14 cellular contexts compared by ENCODE assay signal in genomic region chr13:20044086-20044485, GRCh38.
"Had no signal": no experiment of that assay in that cellular context is flagged by ENCODE, and none has a peak within 500 bp of the region (broad histone marks: within the 10 kb centered on the region; RNA-seq: fewer than 3 reads in every experiment).

No MANE protein-coding gene starts in this region.

- H3K9me3 Mint-ChIP-seq: natural killer cell treated with Interleukin-12 subunit alpha and Interleukin-12 subunit beta and Interleukin-15 and Interleukin-18, amount 100 ng/mL, for 72 hours had no signal

- ATAC-seq: activated CD8-positive, alpha-beta memory T cell treated with anti-CD3 and anti-CD28 coated beads, Interleukin-2, amount 10 ng/mL, durations not matched to agents 7 days and 5 days had no signal

- H3K4me3 ChIP-seq: prostate gland, right lobe of liver, smooth muscle cell, transverse colon had no signal

- H3K4me2 ChIP-seq: smooth muscle cell had no signal

- H3K27ac ChIP-seq: prostate gland, right lobe of liver, transverse colon had no signal

- H3K4me3 Mint-ChIP-seq: activated CD8-positive, alpha-beta memory T cell treated with anti-CD3 and anti-CD28 coated beads, Interleukin-2, amount 10 ng/mL, durations not matched to agents 7 days and 5 days; natural killer cell treated with Interleukin-12 subunit alpha and Interleukin-12 subunit beta and Interleukin-15 and Interleukin-18, amount 100 ng/mL, for 72 hours had no signal

- H3K4me1 ChIP-seq: prostate gland, right lobe of liver had no signal

- H3K36me3 ChIP-seq: prostate gland had no signal

- H3K9me3 ChIP-seq: prostate gland, right lobe of liver, transverse colon had no signal

- H3K27ac Mint-ChIP-seq: activated CD8-positive, alpha-beta memory T cell treated with anti-CD3 and anti-CD28 coated beads, Interleukin-2, amount 10 ng/mL, durations not matched to agents 7 days and 5 days had no signal

- H3K27me3 Mint-ChIP-seq: activated CD8-positive, alpha-beta memory T cell treated with anti-CD3 and anti-CD28 coated beads, Interleukin-2, amount 10 ng/mL, durations not matched to agents 7 days and 5 days; natural killer cell treated with Interleukin-12 subunit alpha and Interleukin-12 subunit beta and Interleukin-15 and Interleukin-18, amount 100 ng/mL, for 72 hours had no signal

- H3K27me3 ChIP-seq: right lobe of liver, transverse colon had no signal

- DNase-seq: activated CD4-positive, alpha-beta T cell treated with anti-CD3 and anti-CD28 coated beads for 1 hour; activated CD4-positive, alpha-beta T cell treated with anti-CD3 and anti-CD28 coated beads, Interleukin-2, amount 50 U/mL, for 4 hours; activated CD8-positive, alpha-beta memory T cell treated with anti-CD3 and anti-CD28 coated beads, Interleukin-2, amount 10 ng/mL, durations not matched to agents 7 days and 5 days; activated T-cell treated with anti-CD3 and anti-CD28 coated beads, Interleukin-2, amount 50 U/mL, for 48 hours; mesendoderm; right lobe of liver; stimulated activated CD4-positive, alpha-beta T cell treated with anti-CD3 and anti-CD28 coated beads, Interleukin-4, amount 100 ng/mL, for 4 hours; stimulated activated CD8-positive, alpha-beta memory T cell treated with anti-CD3 and anti-CD28 coated beads, Interleukin-4, amount 100 ng/mL, for 48 hours; stimulated activated naive CD4-positive, alpha-beta T cell treated with Interleukin-2 at 50 U/mL for 16 hours; T-helper 9 cell; transverse colon had no signal
